ENCODE assay signal across 8 cellular contexts in the genomic region with DNA sequence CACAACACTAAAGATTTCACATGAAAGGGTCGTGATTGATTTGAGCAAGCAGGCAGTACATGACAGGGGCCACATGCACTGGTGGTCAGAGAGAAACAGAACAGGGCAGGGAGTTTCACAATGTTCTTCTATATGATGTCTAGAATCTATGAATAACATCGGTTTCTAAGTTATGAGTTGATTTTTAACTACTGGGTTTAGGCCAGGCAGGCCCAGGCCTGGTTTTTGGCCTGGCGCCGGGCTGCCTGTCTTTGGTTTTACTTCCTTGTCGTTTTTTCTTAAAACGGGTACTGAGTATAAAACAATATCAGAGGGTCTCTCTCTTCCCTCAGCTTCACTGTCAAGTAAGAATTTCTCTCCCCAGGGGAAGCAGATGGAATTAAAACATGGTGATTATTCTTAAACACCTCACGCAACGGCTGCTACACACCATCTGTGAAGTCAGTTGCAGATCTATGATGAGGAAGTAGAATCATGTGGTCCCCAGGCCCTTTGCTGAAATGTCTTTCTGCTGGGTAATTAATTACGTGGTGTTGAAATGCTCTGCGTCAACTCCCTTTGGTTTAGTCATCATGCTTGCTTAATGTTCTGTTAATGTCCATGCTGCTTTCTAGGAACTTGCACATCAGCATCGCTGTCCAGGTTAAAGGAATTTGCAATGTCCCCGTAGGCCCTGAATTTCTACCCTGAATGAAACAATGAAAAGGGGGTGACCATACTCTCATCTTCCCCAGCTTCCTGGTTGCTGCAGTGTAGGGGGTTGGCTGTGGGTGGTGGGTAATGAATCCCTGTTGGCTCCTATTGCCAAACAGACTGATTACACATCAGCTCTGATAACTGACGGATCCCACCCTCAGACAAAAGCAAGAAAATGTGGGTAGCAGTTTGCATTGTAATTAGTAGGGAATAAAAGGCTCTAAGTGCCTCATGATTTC.
A peak's percentile ranks its signal among the peaks of the same experiment; 100 is the strongest.
DNase-seq lines count a peak whose midpoint lies in the region; ATAC-seq and TF ChIP-seq lines count a peak whose summit lies in the region.

No MANE protein-coding gene starts in this region.

- H4K20me1 ChIP-seq in OCI-LY3 (ENCODE audit: insufficient read depth, low read length) (no peaks in the 10 kb centered on the region), smooth muscle cell (ENCODE audit: low read depth) (no peaks in the 10 kb centered on the region)

- H3K9me3 ChIP-seq in OCI-LY3 (ENCODE audit: insufficient read depth, low read length), result no peaks in the 10 kb centered on the region
- H3K9me3 ChIP-seq in smooth muscle cell (replicated peaks; ENCODE audit: low read depth), result no peaks in the 10 kb centered on the region

- H3K36me3 ChIP-seq in OCI-LY3 (replicated peaks; ENCODE audit: low read depth, low read length), result no peaks in the 10 kb centered on the region
- no peaks in the 10 kb centered on the region for H3K36me3 ChIP-seq in smooth muscle cell (ENCODE audit: low read depth)

- H3K27ac ChIP-seq in OCI-LY3 (ENCODE audit: low read length) (peak overlapping the region; percentile 99), smooth muscle cell (ENCODE audit: low read depth) (peak overlapping the region; percentile 54)

- peak; percentile 79 for DNase-seq in GM03348 (ENCODE audit: low spot score)
- peak; percentile 95 to 96 for DNase-seq in foreskin fibroblast
- no peak for DNase-seq in smooth muscle cell (lab: John Stamatoyannopoulos, UW; ENCODE audit: unreplicated experiment)
- no peak for DNase-seq in NCI-H2227 treated with DMSO at 0.1 percent for 48 hours (lab: John Stamatoyannopoulos, UW)
- no peak for DNase-seq in ecto neural progenitor cell (ENCODE audit: low spot score)

- peak overlapping the region; percentile 90 for H2AFZ ChIP-seq in OCI-LY3 (ENCODE audit: low read depth, low read length)
- no peak overlapping the region for H2AFZ ChIP-seq in smooth muscle cell (ENCODE audit: low read depth)

- H3F3A ChIP-seq in smooth muscle cell (ENCODE audit: low read depth), result no peaks in the 10 kb centered on the region

- H3K4me2 ChIP-seq in OCI-LY3 (ENCODE audit: low read length), result peak overlapping the region; percentile 70
- H3K4me2 ChIP-seq in smooth muscle cell, result peak overlapping the region; percentile 22

- ATAC-seq in HG03064 (IDR thresholded peaks at IDR 0.05; ENCODE audit: low read depth, unreplicated experiment) (peak; percentile 75), GM19351 (IDR thresholded peaks at IDR 0.05; ENCODE audit: unreplicated experiment) (no peak)

- H3K9ac ChIP-seq in OCI-LY3 (ENCODE audit: low read length) (peak overlapping the region; percentile 65; the same call in 1 of the 2 replicates), smooth muscle cell (ENCODE audit: low read depth) (no peak overlapping the region)

- H3K4me3 ChIP-seq in OCI-LY3 (ENCODE audit: low read length) (peak overlapping the region; percentile 49), foreskin fibroblast (ENCODE audit: low read depth in 1 of 2, low read length in 2 of 2) (no peak overlapping the region), smooth muscle cell (no peak overlapping the region)

- TF ChIP-seq CTCF in OCI-LY3 (IDR thresholded peaks at IDR 0.05; ENCODE audit: low read depth, low read length), result no peak
- no peak for TF ChIP-seq CTCF in foreskin fibroblast (IDR thresholded peaks at IDR 0.05; ENCODE audit: low read depth, low read length)
- no peak for TF ChIP-seq CTCF in smooth muscle cell (IDR thresholded peaks at IDR 0.05; ENCODE audit: borderline replicate concordance, insufficient read depth, poor library complexity, severe bottlenecking)

- H3K79me2 ChIP-seq in OCI-LY3 (ENCODE audit: low read length) (no peaks in the 10 kb centered on the region), smooth muscle cell (ENCODE audit: low read depth) (no peaks in the 10 kb centered on the region)

- WGBS in smooth muscle cell (ENCODE audit: low lambda C conversion rate), result 55% methylated on average over 13 of the region's 13 CpGs

- H3K27me3 ChIP-seq in OCI-LY3 (ENCODE audit: low read depth, low read length), result no peaks in the 10 kb centered on the region
- no peaks in the 10 kb centered on the region for H3K27me3 ChIP-seq in smooth muscle cell (ENCODE audit: low read depth)

- H3K4me1 ChIP-seq in OCI-LY3 (ENCODE audit: low read length), result peaks cover 44% of the 10 kb centered on the region
- no peaks in the 10 kb centered on the region for H3K4me1 ChIP-seq in smooth muscle cell (ENCODE audit: low read depth)

Comparison
In these comparisons a context has a peak if more than half of its experiments do, and no peak if none do; other contexts are left out.
1. DNase-seq: peak in GM03348 (single experiment) and foreskin fibroblast (2 of 2); none in smooth muscle cell (single experiment), NCI-H2227 treated with DMSO at 0.1 percent for 48 hours (single experiment) and ecto neural progenitor cell (single experiment).